10 cellular contexts compared by ENCODE assay signal in the genomic region with DNA sequence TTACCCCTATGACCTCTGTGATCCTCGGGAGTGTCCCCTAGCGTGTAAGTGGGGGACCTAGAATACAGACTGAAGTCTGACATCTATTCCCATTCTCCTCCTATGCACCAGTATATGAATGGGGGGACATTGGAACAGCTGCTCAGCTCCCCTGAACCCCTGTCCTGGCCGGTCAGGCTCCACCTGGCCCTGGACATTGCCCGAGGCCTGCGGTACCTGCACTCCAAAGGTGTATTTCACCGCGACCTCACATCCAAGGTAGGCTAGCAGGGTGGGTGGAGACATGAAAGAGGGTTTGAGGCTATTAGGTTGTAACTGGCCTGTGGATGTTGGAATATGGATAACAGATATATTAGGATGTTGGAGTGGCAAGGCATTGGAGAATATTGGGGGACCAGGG. TPM values are rescaled to one million over a fixed set of nuclear protein-coding genes. Genes with fewer than 3 reads are reported as not detected.
DNase-seq lines count a peak whose midpoint lies in the region; ATAC-seq and TF ChIP-seq lines count a peak whose summit lies in the region.
"Had no signal": no experiment of that assay in that cellular context is flagged by ENCODE, and none has a peak within 500 bp of the region (broad histone marks: within the 10 kb centered on the region; RNA-seq: fewer than 3 reads in every experiment).

No MANE protein-coding gene starts in this region.

- H3K9me2 ChIP-seq in Loucy (replicated peaks; ENCODE audit: low read depth, low read length) (no peaks in the 10 kb centered on the region), neural cell (ENCODE audit: insufficient read depth, low read length) (no peaks in the 10 kb centered on the region)

- POLR2A ChIA-PET in CD4-positive, alpha-beta memory T cell (lab: Charles Lee; ENCODE audit: partially characterized antibody), result interaction anchor here (0.9 to 4.5 kb wide), 5 partner anchors 10 to 504 kb away, joined by 4 to 71 read pairs (median 43); partner anchors contain the start of genes ARHGEF39, CCDC107, CD72 and CREB3

- no peak overlapping the region for H3K4me3 ChIP-seq in CD4-positive, alpha-beta memory T cell (ENCODE audit: low read length in 2 of 2)
- H3K4me3 ChIP-seq in Loucy (ENCODE audit: low read length, poor library complexity, severe bottlenecking) (peak overlapping the region; percentile 82), coronary artery (peak overlapping the region; percentile 91), neural cell (ENCODE audit: low read length) (peak overlapping the region; percentile 86), gastrocnemius medialis (peak overlapping the region in 1 of 4 donors; percentile 73)

- TF ChIP-seq CTCF in Loucy (conservative IDR thresholded peaks at IDR 0.05; ENCODE audit: low read length) (no peak), coronary artery (IDR thresholded peaks at IDR 0.05) (no peak), neural cell (IDR thresholded peaks at IDR 0.05; ENCODE audit: poor library complexity, severe bottlenecking) (no peak), gastrocnemius medialis (IDR thresholded peaks at IDR 0.05 in 4 of 5, conservative IDR thresholded peaks at IDR 0.05 in 1 of 5) (no peak)

- H3K9me3 Mint-ChIP-seq in CD4-positive, alpha-beta memory T cell, result no peaks in the 10 kb centered on the region

- H3F3A ChIP-seq in Loucy (ENCODE audit: low read depth) (no peaks in the 10 kb centered on the region), neural cell (ENCODE audit: insufficient read depth, low read length, poor library complexity, severe bottlenecking) (no peaks in the 10 kb centered on the region)

- H3K36me3 Mint-ChIP-seq in CD4-positive, alpha-beta memory T cell, result peaks cover 15 to 32% of the 10 kb centered on the region in 2 donors

- no peak for DNase-seq in CD4-positive, alpha-beta memory T cell
- DNase-seq in coronary artery (ENCODE audit: low spot score), result peak; percentile 55
- DNase-seq in occipital lobe (lab: John Stamatoyannopoulos, UW), result no peak
- no peak for DNase-seq in gastrocnemius medialis
- DNase-seq: left colon had no signal

- H3K27ac ChIP-seq in CD4-positive, alpha-beta memory T cell (ENCODE audit: low read depth, low read length), result no peak overlapping the region
- H3K27ac ChIP-seq in coronary artery, result peak overlapping the region; percentile 9 to 30
- H3K27ac ChIP-seq in neural cell (ENCODE audit: low read length), result no peak overlapping the region
- H3K27ac ChIP-seq in gastrocnemius medialis, result peak overlapping the region in 2 of 4 donors; percentile 15 to 93

- H3K9ac ChIP-seq in Loucy (ENCODE audit: low read depth, low read length, poor library complexity, severe bottlenecking) (peak overlapping the region; percentile 79), neural cell (ENCODE audit: low read length) (peak overlapping the region; percentile 77)

- H3K27me3 ChIP-seq in CD4-positive, alpha-beta memory T cell (ENCODE audit: insufficient read depth, low read length), result no peaks in the 10 kb centered on the region
- no peaks in the 10 kb centered on the region for H3K27me3 ChIP-seq in Loucy (ENCODE audit: insufficient read depth, low read length, poor library complexity, severe bottlenecking)
- no peaks in the 10 kb centered on the region for H3K27me3 ChIP-seq in neural cell (ENCODE audit: insufficient read depth, low read depth, low read length)
- H3K27me3 ChIP-seq in gastrocnemius medialis, result no peaks in the 10 kb centered on the region

- H3K27ac Mint-ChIP-seq in CD4-positive, alpha-beta memory T cell, result peak overlapping the region in 4 of 7 donors; percentile 37 to 75 (median 54)

- intact Hi-C loops in CD4-positive, alpha-beta memory T cell (cut with micrococcal nuclease), result no loop called here
- intact Hi-C loops in gastrocnemius medialis (cut with DNase I; ENCODE audit: low total_unique reads), result no loop called here

- H3K4me3 Mint-ChIP-seq in CD4-positive, alpha-beta memory T cell, result peak overlapping the region in 7 of 8 donors; percentile 3 to 68 (median 46)

- peaks cover 37% of the 10 kb centered on the region for H3K4me1 ChIP-seq in CD4-positive, alpha-beta memory T cell (ENCODE audit: insufficient read depth, low read length)
- H3K4me1 ChIP-seq in Loucy (ENCODE audit: insufficient read depth, low read length, poor library complexity, severe bottlenecking) (peaks cover 38% of the 10 kb centered on the region), gastrocnemius medialis (peaks cover 32 to 36% of the 10 kb centered on the region in 2 donors)

- no peak for ATAC-seq in activated CD4-positive, CD25-positive, alpha-beta regulatory T cell treated with anti-CD3 and anti-CD28 coated beads, Interleukin-2, amount 50 U/mL, for 24 hours
- ATAC-seq in gastrocnemius medialis (no peak), HG03354 (IDR thresholded peaks at IDR 0.05; ENCODE audit: poor library complexity, severe bottlenecking, unreplicated experiment) (no peak)
- ATAC-seq: left colon had no signal

- H2AFZ ChIP-seq in Loucy (ENCODE audit: low read length), result no peak overlapping the region
- no peak overlapping the region for H2AFZ ChIP-seq in neural cell (ENCODE audit: low read depth, low read length)

- peaks cover 29 to 60% (median 39%) of the 10 kb centered on the region in 4 donors for H3K4me1 Mint-ChIP-seq in CD4-positive, alpha-beta memory T cell

- no peaks in the 10 kb centered on the region for H3K27me3 Mint-ChIP-seq in CD4-positive, alpha-beta memory T cell

- CTCF ChIA-PET in CD4-positive, alpha-beta memory T cell (lab: Charles Lee; ENCODE audit: partially characterized antibody), result interaction anchor here (1.1 to 4.4 kb wide), 6 partner anchors 9 to 129 kb away, joined by 3 to 45 read pairs (median 14); partner anchors contain the start of genes ARHGEF39, CCDC107 and RMRP

- peak overlapping the region; percentile 83 for H3K4me2 ChIP-seq in Loucy (ENCODE audit: low read depth, low read length, poor library complexity, severe bottlenecking)
- H3K4me2 ChIP-seq in neural cell (ENCODE audit: low read length), result peak overlapping the region; percentile 94

- in situ Hi-C loops in gastrocnemius medialis (cut with MboI; ENCODE audit: low sequenced_read_pairs in 4 of 4), result no loop called here

- TF ChIP-seq RAD21 in neural cell (conservative IDR thresholded peaks at IDR 0.05), result no peak

- peaks cover 19% of the 10 kb centered on the region for H4K20me1 ChIP-seq in Loucy (ENCODE audit: insufficient read depth, low read length, poor library complexity, severe bottlenecking)
- no peaks in the 10 kb centered on the region for H4K20me1 ChIP-seq in neural cell (ENCODE audit: insufficient read depth)

- H3K36me3 ChIP-seq in CD4-positive, alpha-beta memory T cell (ENCODE audit: insufficient read depth, low read length), result peaks cover 17% of the 10 kb centered on the region
- H3K36me3 ChIP-seq in Loucy (ENCODE audit: insufficient read depth, low read length), result peaks cover 11% of the 10 kb centered on the region; the same call in 1 of the 2 replicates
- H3K36me3 ChIP-seq in neural cell (ENCODE audit: insufficient read depth, low read length), result peaks cover 4% of the 10 kb centered on the region
- peaks cover 0 to 9% of the 10 kb centered on the region in 2 donors for H3K36me3 ChIP-seq in gastrocnemius medialis

- TF ChIP-seq EP300 in neural cell (conservative IDR thresholded peaks at IDR 0.05; ENCODE audit: poor library complexity, severe bottlenecking), result no peak

- TF ChIP-seq POLR2A in gastrocnemius medialis (IDR thresholded peaks at IDR 0.05), result no peak

- no peaks in the 10 kb centered on the region for H3K9me3 ChIP-seq in CD4-positive, alpha-beta memory T cell (ENCODE audit: control insufficient read depth in 1 of 2, low read length in 2 of 2)
- H3K9me3 ChIP-seq in Loucy (ENCODE audit: insufficient read depth, low read depth, low read length) (no peaks in the 10 kb centered on the region), neural cell (ENCODE audit: low read length) (no peaks in the 10 kb centered on the region), gastrocnemius medialis (no peaks in the 10 kb centered on the region)

- H3K79me2 ChIP-seq in Loucy (ENCODE audit: insufficient read depth, low read length) (peaks cover 45% of the 10 kb centered on the region), neural cell (replicated peaks; ENCODE audit: insufficient read depth, low read length) (peaks cover 13% of the 10 kb centered on the region)

TF ChIP-seq in neural cell, 6 proteins besides CTCF, POLR2A, EP300 and RAD21 (continues in another document):
- TF ChIP-seq POLR2AphosphoS5 (IDR thresholded peaks at IDR 0.05) (no peak), SMC3 (conservative IDR thresholded peaks at IDR 0.05; ENCODE audit: poor library complexity) (no peak), TAF1 (IDR thresholded peaks at IDR 0.05; ENCODE audit: low read depth) (no peak), EZH2 (IDR thresholded peaks at IDR 0.05; ENCODE audit: borderline replicate concordance, insufficient read depth, low read length, poor library complexity, severe bottlenecking) (no peak)

RNA-seq across cellular contexts. Expression of gene TESK1, which starts 1.7 kb away (rescaled TPM):
- 10 to 100 TPM; 48.9 to 53.5 TPM for total RNA-seq in CD4-positive, alpha-beta memory T cell
- polyA plus RNA-seq in CD4-positive, alpha-beta memory T cell, result 10 to 100 TPM in 1 of 2 donors, 1 to 10 TPM in 1; 3.3 to 17.1 TPM
- polyA plus RNA-seq in neural cell, result 37.9 and 44.3 TPM in 2 replicates
- 32.1 and 32.2 TPM in 2 replicates for polyA minus RNA-seq in neural cell
- total RNA-seq in occipital lobe (11.7 TPM), gastrocnemius medialis (100 to 1,000 TPM in 1 of 4 donors, 10 to 100 TPM in 3; 48.1 to 108 (median 65.4) TPM)

RNA-seq across cellular contexts. Expression of gene CD72, which starts 11.5 kb away (rescaled TPM):
- 1 to 10 TPM; 4.4 to 6.5 TPM for total RNA-seq in CD4-positive, alpha-beta memory T cell
- 1 to 10 TPM; 1.4 to 1.8 TPM for polyA plus RNA-seq in CD4-positive, alpha-beta memory T cell
- polyA plus RNA-seq in neural cell, result not detected in 2 replicates
- not detected in 2 replicates for polyA minus RNA-seq in neural cell
- total RNA-seq in occipital lobe (0.47 TPM), gastrocnemius medialis (10 to 100 TPM in 1 of 4 donors, under 1 TPM in 3; 0.40 to 18.3 (median 0.68) TPM)
- total RNA-seq: NCI-H460 had no signal

RNA-seq across cellular contexts. Expression of gene SIT1, which starts 44.0 kb away (rescaled TPM):
- total RNA-seq in CD4-positive, alpha-beta memory T cell, result 10 to 100 TPM; 68.7 to 70.2 TPM
- polyA plus RNA-seq in CD4-positive, alpha-beta memory T cell, result 100 to 1,000 TPM; 163 to 231 TPM
- polyA plus RNA-seq in neural cell, result not detected in 2 replicates
- polyA minus RNA-seq in neural cell, result not detected in 2 replicates
- total RNA-seq in occipital lobe (not detected), gastrocnemius medialis (not detected)
- total RNA-seq: NCI-H460 had no signal

RNA-seq across cellular contexts. Expression of gene RMRP, which starts 51.1 kb away (rescaled TPM):
- total RNA-seq in CD4-positive, alpha-beta memory T cell, result over 10,000 TPM; 18,678 to 21,585 TPM
- polyA plus RNA-seq in CD4-positive, alpha-beta memory T cell, result 10 to 100 TPM in 1 of 2 donors, not detected in 1; 54.3 TPM
- 9,508 TPM in 1 of 2 replicates, not detected in the other for polyA plus RNA-seq in neural cell
- 23,296 and 96,249 TPM in 2 replicates for polyA minus RNA-seq in neural cell
- total RNA-seq in occipital lobe (159,856 TPM), gastrocnemius medialis (100 to 1,000 TPM; 115 to 715 (median 367) TPM)

RNA-seq across cellular contexts. Expression of gene CCDC107, which starts 51.4 kb away (rescaled TPM):
- 10 to 100 TPM; 28.4 to 30.4 TPM for total RNA-seq in CD4-positive, alpha-beta memory T cell
- polyA plus RNA-seq in CD4-positive, alpha-beta memory T cell, result 10 to 100 TPM; 90.5 to 92.5 TPM
- polyA plus RNA-seq in neural cell, result 41.4 and 44.4 TPM in 2 replicates
- 11.8 and 12.4 TPM in 2 replicates for polyA minus RNA-seq in neural cell
- total RNA-seq in occipital lobe, result 10.5 TPM
- 10 to 100 TPM; 21.9 to 45.3 (median 31.5) TPM for total RNA-seq in gastrocnemius medialis

Comparison
In these comparisons a context has a peak if more than half of its experiments do, and no peak if none do; other contexts are left out.
1. H3K27ac ChIP-seq: peak in coronary artery (2 of 2); none in CD4-positive, alpha-beta memory T cell (single experiment) and neural cell (single experiment).
2. H3K4me3 ChIP-seq: peak in Loucy (single experiment), coronary artery (single experiment) and neural cell (single experiment); none in CD4-positive, alpha-beta memory T cell (0 of 2).
3. RNA of gene SIT1, which starts 44.0 kb away (total RNA-seq): 68.7 to 70.2 TPM in CD4-positive, alpha-beta memory T cell; not detected in occipital lobe (single experiment) and not detected in gastrocnemius medialis; every median in the first group is over 10 times any median in the second.